Comparison of ENCODE assay signal across 8 cellular contexts in genomic region chr9:21801683-21802417, GRCh38. TPM values are rescaled to one million over a fixed set of nuclear protein-coding genes. Genes with fewer than 3 reads are reported as not detected.
A peak's percentile ranks its signal among the peaks of the same experiment; 100 is the strongest.
DNase-seq lines count a peak whose midpoint lies in the region; ATAC-seq, FAIRE-seq and TF ChIP-seq lines count a peak whose summit lies in the region.

No MANE protein-coding gene starts in this region.

- H3K4me3 ChIP-seq in AG09309 (ENCODE audit: control insufficient read depth, low read depth, low read length) (peak overlapping the region; percentile 62), adrenal gland (peak overlapping the region in 3 of 4 donors; percentile 41 to 85 (median 83)), heart right ventricle (peak overlapping the region; percentile 54 to 94 (median 80)), pancreas (peak overlapping the region; percentile 69 to 80 (median 76))

- intact Hi-C loops in adrenal gland (cut with DNase I) = loop anchor here in 1 of 2 donors (10.0 kb wide), 2 partner anchors 313 to 433 kb away; no protein-coding TSS in a partner anchor
- intact Hi-C loops in heart right ventricle (cut with DNase I) = loop anchor here in 4 of 10 donors (5.0 to 10.0 kb wide), 3 partner anchors 193 to 470 kb away; partner anchors contain the start of genes CDKN2A (in 1 of the 4) and CDKN2B-AS1 (in 1 of the 4)
- intact Hi-C loops in pancreas (cut with DNase I) = no loop called here

- H3K27ac ChIP-seq in adrenal gland (peak overlapping the region; percentile 50 to 94 (median 78)), heart right ventricle (peak overlapping the region; percentile 67 to 94 (median 89)), pancreas (peak overlapping the region; percentile 46 to 88 (median 84))

- TF ChIP-seq POLR2A in adrenal gland (IDR thresholded peaks at IDR 0.05) = peak in 1 of 2 donors; percentile 27

- WGBS in adrenal gland, 4 donors = 7 to 19% (median 12%) methylated on average over 19 to 37 of the region's 37 CpGs
- WGBS in heart right ventricle, 2 donors = 4 to 9% methylated on average over 37 of the region's 37 CpGs
- 5% methylated on average over 37 of the region's 37 CpGs for WGBS in pancreas, 2 donors

- DNase-seq in AG09309 (ENCODE audit: low read depth) (no peak), NCI-H460 (ENCODE audit: extremely low read depth, low read depth) (peak; percentile 36), adrenal gland (peak; percentile 67 to 83 (median 79)), heart right ventricle (peak; percentile 69 to 75), pancreas (peak; percentile 64 to 79 (median 70)), HuH-7.5 (ENCODE audit: low spot score) (no peak)

- H3K36me3 ChIP-seq in adrenal gland (replicated peaks in 1 of 2) = no peaks in the 10 kb centered on the region
- peaks cover 0 to 6% (median 0%) of the 10 kb centered on the region in 9 donors for H3K36me3 ChIP-seq in heart right ventricle
- H3K36me3 ChIP-seq in pancreas = no peaks in the 10 kb centered on the region

- TF ChIP-seq CTCF in AG09309 (IDR thresholded peaks at IDR 0.05; ENCODE audit: control insufficient read depth, insufficient read depth, low read depth, low read length, missing control alignments) = no peak
- TF ChIP-seq CTCF in adrenal gland (IDR thresholded peaks at IDR 0.05) = no peak
- TF ChIP-seq CTCF in heart right ventricle (IDR thresholded peaks at IDR 0.05) = no peak
- TF ChIP-seq CTCF in pancreas (IDR thresholded peaks at IDR 0.05) = no peak

- H3K27me3 ChIP-seq in adrenal gland = peaks cover 5% of the 10 kb centered on the region
- peaks cover 0 to 21% (median 6%) of the 10 kb centered on the region in 7 donors for H3K27me3 ChIP-seq in heart right ventricle
- no peaks in the 10 kb centered on the region for H3K27me3 ChIP-seq in pancreas

- no peak for FAIRE-seq in pancreas (lab: Jason Lieb, UNC)

- ATAC-seq in GM18498 (IDR thresholded peaks at IDR 0.05; ENCODE audit: unreplicated experiment) = peak; percentile 25
- ATAC-seq in HG02943 (IDR thresholded peaks at IDR 0.05; ENCODE audit: low read depth, unreplicated experiment) = peak; percentile 25
- peak; percentile 50 to 73 (median 66) for ATAC-seq in heart right ventricle
- peak; percentile 47 to 60 (median 58) for ATAC-seq in pancreas

- H3K9me3 ChIP-seq in adrenal gland (replicated peaks in 1 of 3) = no peaks in the 10 kb centered on the region
- no peaks in the 10 kb centered on the region for H3K9me3 ChIP-seq in heart right ventricle
- no peaks in the 10 kb centered on the region for H3K9me3 ChIP-seq in pancreas

- H3K4me1 ChIP-seq in adrenal gland (replicated peaks in 1 of 2) (peaks cover 5 to 25% of the 10 kb centered on the region in 2 donors), heart right ventricle (peaks cover 0 to 42% (median 26%) of the 10 kb centered on the region in 9 donors), pancreas (peaks cover 6 to 13% (median 7%) of the 10 kb centered on the region in 3 donors)

RNA-seq across cellular contexts. Expression of gene MTAP, which starts 0.6 kb away (rescaled TPM):
- total RNA-seq in NCI-H460 (2014; rRNA removed; shearing (Covaris generic)) = 43.7 and 55.3 TPM in 2 replicates
- polyA plus RNA-seq in NCI-H460 (2014; cell fraction: nucleus; rRNA removed) = 36.2 and 128 TPM in 2 replicates
- total RNA-seq in adrenal gland (10 to 100 TPM; 10.4 to 38.2 (median 23.5) TPM), heart right ventricle (10 to 100 TPM; 14.7 to 26.2 (median 21.4) TPM), pancreas (10 to 100 TPM; 13.3 to 26.7 (median 18.6) TPM)
- polyA plus RNA-seq in adrenal gland (10 to 100 TPM in 1 of 3 donors, 1 to 10 TPM in 2; 6.4 to 21.6 (median 7.1) TPM), heart right ventricle (1 to 10 TPM; 4.9 to 8.3 TPM), pancreas (1 to 10 TPM; 4.7 to 6.5 TPM)

Comparison
In these comparisons a context has a peak if more than half of its experiments do, and no peak if none do; other contexts are left out.
1. DNase-seq: peak in NCI-H460 (single experiment), adrenal gland (7 of 7), heart right ventricle (2 of 2) and pancreas (6 of 6); none in AG09309 (single experiment) and HuH-7.5 (single experiment).
2. Peak in every context shown above with its lines, with median percentiles within 50 percentile points of each other: H3K4me3 ChIP-seq, ATAC-seq and H3K27ac ChIP-seq.